ENCODE assay signal across 8 cellular contexts in genomic region chrX:120310861-120311631, GRCh38. TPM values are rescaled to one million over a fixed set of nuclear protein-coding genes. Genes with fewer than 3 reads are reported as not detected.
A peak's percentile ranks its signal among the peaks of the same experiment; 100 is the strongest.
DNase-seq lines count a peak whose midpoint lies in the region; ATAC-seq, FAIRE-seq and TF ChIP-seq lines count a peak whose summit lies in the region.

Gene TMEM255A (minus strand): TSS chrX:120311461. CDS start chrX:120311309, 152 bp downstream.

- no TSS peak for BruUV-seq in GM12878 (replicated peaks; lab: Mats Ljungman, UMichigan)

- TF ChIP-seq POLR2A in GM12878 (IDR thresholded peaks at IDR 0.05; ENCODE audit: low read depth, low read length), result no peak

- DNase-seq in ELR (ENCODE audit: low read depth) (peak; percentile 1), NCI-H1105 (lab: John Stamatoyannopoulos, UW) (peak; percentile 26), GM12878 (ENCODE audit: low read depth, low spot score) (no peak), left kidney (ENCODE audit: low read depth, low spot score) (peak; percentile 57), superior temporal gyrus (ENCODE audit: extremely low spot score) (peak; percentile 13), NCI-H446 treated with DMSO at 0.1 percent for 48 hours (lab: John Stamatoyannopoulos, UW) (no peak), kidney glomerular epithelial cell (lab: John Stamatoyannopoulos, UW) (no peak)
- no peak for DNase-seq in stimulated activated CD4-positive, alpha-beta T cell treated with anti-CD3 and anti-CD28 coated beads, Interleukin-4, amount 100 ng/mL, for 4 hours

- ATAC-seq in GM12878, result no peak

- no peaks in the 10 kb centered on the region for H4K20me1 ChIP-seq in GM12878 (ENCODE audit: control insufficient read depth, insufficient read depth)

- WGBS in GM12878 (ENCODE audit: insufficient coverage, insufficient replicate concordance, low lambda C conversion rate, missing lambda C conversion rate), result 52% methylated on average over 39 of the region's 48 CpGs

- POLR2A ChIA-PET in GM12878 (lab: Charles Lee), result interaction anchor here (0.7 to 1.4 kb wide), 2 partner anchors 9 to 66 kb away, joined by 3 to 4 read pairs; no protein-coding TSS in a partner anchor

- peak within 1 kb of the TSS; percentile 49; the same call in 1 of the 2 replicates for H3K4me3 ChIP-seq in GM12878

- TF ChIP-seq CTCF in GM12878 (IDR thresholded peaks at IDR 0.05 in 2 of 3, conservative IDR thresholded peaks at IDR 0.05 in 1 of 3; ENCODE audit: control insufficient read depth in 2 of 3, extremely low read depth in 1 of 3, insufficient read depth in 1 of 3, low read depth in 3 of 3, low read length in 3 of 3), result no peak

- CTCF ChIA-PET in GM12878 (lab: Yijun Ruan, JAX), result interaction anchor here (2.8 kb wide), 1 partner anchor 97 kb away, joined by 18 read pairs; no protein-coding TSS in a partner anchor

- no peak within 1 kb of the TSS for H2AFZ ChIP-seq in GM12878 (ENCODE audit: control insufficient read depth, low read depth, low read length)

- peak within 1 kb of the TSS; percentile 79 for H3K4me2 ChIP-seq in GM12878 (ENCODE audit: control insufficient read depth, insufficient read depth)

- RAD21 ChIA-PET in GM12878 (lab: Charles Lee; ENCODE audit: unreplicated experiment), result interaction anchor here (1.0 to 2.1 kb wide), 2 partner anchors 60 to 69 kb away, joined by 3 to 15 read pairs; partner anchors contain the start of gene ZBTB33

- H3K27me3 ChIP-seq in GM12878 (replicated peaks in 1 of 2; ENCODE audit: control insufficient read depth in 2 of 2, insufficient read depth in 2 of 2, low read length in 1 of 2), result peaks cover 2 to 7% of the 10 kb centered on the region in 2 experiments; a peak in 3 of 4 replicates

- no peak within 1 kb of the TSS; the same call in 1 of the 2 replicates for H3K9ac ChIP-seq in GM12878 (ENCODE audit: control insufficient read depth, insufficient read depth, low read length)

- H3K9me3 ChIP-seq in GM12878 (replicated peaks; ENCODE audit: control insufficient read depth, insufficient read depth, low read length), result no peaks in the 10 kb centered on the region

- no peak within 1 kb of the TSS for H3K27ac ChIP-seq in GM12878 (ENCODE audit: control insufficient read depth, insufficient read depth)

- no peaks in the 10 kb centered on the region for H3K79me2 ChIP-seq in GM12878 (ENCODE audit: control insufficient read depth, insufficient read depth, low read length)

- H3K36me3 ChIP-seq in GM12878 (ENCODE audit: control insufficient read depth in 2 of 2, insufficient read depth in 2 of 2, low read length in 1 of 2), result no peaks in the 10 kb centered on the region

- no peak for TF ChIP-seq RAD21 in GM12878 (IDR thresholded peaks at IDR 0.05; ENCODE audit: insufficient read depth, low read depth, low read length)

- intact Hi-C loops in GM12878 (cut with micrococcal nuclease; ENCODE audit: unreplicated experiment), result no loop called here

- SMC1A ChIA-PET in GM12878 (lab: Charles Lee; ENCODE audit: uncharacterized antibody, unreplicated experiment), result interaction anchor here (1.5 to 2.4 kb wide), 2 partner anchors 10 to 23 kb away, joined by 4 to 6 read pairs; no protein-coding TSS in a partner anchor

- no peaks in the 10 kb centered on the region for H3K4me1 ChIP-seq in GM12878 (ENCODE audit: control insufficient read depth, insufficient read depth, low read length)

- no peak for TF ChIP-seq EP300 in GM12878 (IDR thresholded peaks at IDR 0.05; ENCODE audit: borderline replicate concordance in 1 of 2, control insufficient read depth in 1 of 2, low read depth in 2 of 2, low read length in 2 of 2)

- in situ Hi-C loops in GM12878 (cut with MboI), result no loop called here

- no peak for FAIRE-seq in GM12878 (lab: Jason Lieb, UNC)

TF ChIP-seq in GM12878, 131 proteins besides CTCF, POLR2A, EP300 and RAD21:
- no peak for TF ChIP-seq IRF3 (IDR thresholded peaks at IDR 0.05)
- TF ChIP-seq NFYA (IDR thresholded peaks at IDR 0.05; ENCODE audit: borderline replicate concordance, low read depth, low read length), result no peak
- no peak for TF ChIP-seq EZH2 (IDR thresholded peaks at IDR 0.05; ENCODE audit: borderline replicate concordance, control insufficient read depth, low read depth, low read length)
- TF ChIP-seq SREBF2 (IDR thresholded peaks at IDR 0.05; ENCODE audit: low read length), result no peak
- no peak for TF ChIP-seq PML (IDR thresholded peaks at IDR 0.05; ENCODE audit: low read length)
- TF ChIP-seq MAX (IDR thresholded peaks at IDR 0.05; ENCODE audit: low read depth, low read length), result no peak

RNA-seq across cellular contexts. Expression of gene TMEM255A, which starts in this region (rescaled TPM):
- total RNA-seq in GM12878 (2013; cell fraction: nucleolus; rRNA removed), result 1.7 and 1.9 TPM in 2 replicates
- total RNA-seq in GM12878 (2014; rRNA removed) (0.90 and 1.3 TPM in 2 replicates), GM12878 (2014; rRNA removed; fragmentation: Illumina TruSeq; extraction: Trizol) (1.3 and 1.4 TPM in 2 replicates), GM12878 (2021) (1.5 and 1.6 TPM in 2 replicates)
- polyA plus RNA-seq in GM12878 (2011; ENCODE audit: low read depth), result 0.51 TPM
- polyA plus RNA-seq in GM12878 (2011; rRNA removed) (5.4 and 5.6 TPM in 2 replicates), GM12878 (2014; fragmentation: Illumina TruSeq; extraction: Trizol) (2.6 TPM in 2 replicates), GM12878 (2014; fragmentation: Nextera tagmentation; extraction: Ambion mirVana) (1 to 10 TPM in 1 of 2 experiments, under 1 TPM in 1; 0.98 to 1.0 TPM), GM12878 (2014; rRNA removed) (0.91 and 1.5 TPM in 2 replicates), GM12878 (2016; fragmentation: Nextera tagmentation; extraction: Ambion mirVana) (1 to 10 TPM; 1.2 to 1.4 TPM)
- polyA plus RNA-seq in GM12878 (2011; cell fraction: cytosol; rRNA removed), result 4.0 and 4.6 TPM in 2 replicates
- 3.2 and 3.8 TPM in 2 replicates for polyA plus RNA-seq in GM12878 (2011; cell fraction: nucleus; rRNA removed)
- 0.93 and 0.95 TPM in 2 replicates for polyA plus RNA-seq in GM12878 (2012)
- polyA minus RNA-seq in GM12878 (2011; rRNA and poly(A)+ RNA removed), result 4.5 and 4.7 TPM in 2 replicates
- polyA minus RNA-seq in GM12878 (2011; cell fraction: cytosol; rRNA and poly(A)+ RNA removed), result 0.94 and 1.6 TPM in 2 replicates
- polyA minus RNA-seq in GM12878 (2011; cell fraction: nucleus; rRNA and poly(A)+ RNA removed), result 1.1 and 1.7 TPM in 2 replicates

Comparison
In these comparisons a context has a peak if more than half of its experiments do, and no peak if none do; other contexts are left out.
1. DNase-seq: peak in ELR (single experiment), NCI-H1105 (single experiment), left kidney (single experiment) and superior temporal gyrus (single experiment); none in GM12878 (single experiment), stimulated activated CD4-positive, alpha-beta T cell treated with anti-CD3 and anti-CD28 coated beads, Interleukin-4, amount 100 ng/mL, for 4 hours (0 of 2), NCI-H446 treated with DMSO at 0.1 percent for 48 hours (single experiment) and kidney glomerular epithelial cell (single experiment).